ENCODE assay signal across 17 cellular contexts in the genomic region with DNA sequence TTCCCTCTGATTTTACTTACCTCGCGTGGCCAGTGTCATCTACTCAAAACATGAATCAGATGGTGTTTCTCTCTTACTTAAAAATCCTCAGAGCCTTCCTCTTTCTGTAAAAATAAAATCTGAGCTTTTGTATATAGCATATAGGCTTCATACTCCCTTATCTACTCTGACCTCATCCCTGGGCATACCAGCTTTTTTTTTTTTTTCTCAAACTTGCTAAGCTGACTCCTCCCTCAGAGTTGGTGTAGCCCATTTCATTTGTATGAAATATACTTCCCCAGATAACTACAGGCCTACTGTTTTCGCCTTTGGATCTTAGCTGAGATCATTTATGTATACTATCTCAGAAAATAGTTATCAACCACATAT.
A peak's percentile ranks its signal among the peaks of the same experiment; 100 is the strongest.
DNase-seq lines count a peak whose midpoint lies in the region; ATAC-seq and TF ChIP-seq lines count a peak whose summit lies in the region.
"Had no signal": no experiment of that assay in that cellular context is flagged by ENCODE, and none has a peak within 500 bp of the region (broad histone marks: within the 10 kb centered on the region; RNA-seq: fewer than 3 reads in every experiment).

No MANE protein-coding gene starts in this region.

- CTCF ChIA-PET in PC-9 (lab: Charles Lee) = interaction anchor here (0.7 kb wide), 1 partner anchor 726 kb away, joined by 5 read pairs; no protein-coding TSS in a partner anchor

- no peaks in the 10 kb centered on the region for H3K9me2 ChIP-seq in PC-9 (ENCODE audit: insufficient read depth)

- no peaks in the 10 kb centered on the region for H3K79me2 ChIP-seq in PC-9 (ENCODE audit: low read depth)

- H3K27me3 ChIP-seq in PC-9 (ENCODE audit: insufficient read depth, low read depth) (no peaks in the 10 kb centered on the region), transverse colon (no peaks in the 10 kb centered on the region)
- H3K27me3 ChIP-seq: ovary had no signal

- H2AFZ ChIP-seq in PC-9 = peak overlapping the region; percentile 11; the same call in 1 of the 2 replicates

- in situ Hi-C loops in transverse colon (cut with MboI; ENCODE audit: low pct_ligation_motif_present in 1 of 4, low pct_unique_long_range_greater_than_20kb in 1 of 4, low sequenced_read_pairs in 3 of 4) = no loop called here

- H4K20me1 ChIP-seq in PC-9 (ENCODE audit: insufficient read depth) = no peaks in the 10 kb centered on the region

- H3K36me3 ChIP-seq in PC-9 (ENCODE audit: low read depth) = no peaks in the 10 kb centered on the region
- H3K36me3 ChIP-seq in transverse colon = no peaks in the 10 kb centered on the region
- H3K36me3 ChIP-seq: ovary had no signal

- 63 to 73% methylated on average over 3 of the region's 3 CpGs for WGBS in transverse colon (ENCODE audit: low coverage in 1 of 2), 2 donors

- peak; percentile 28 for ATAC-seq in GM19463 (IDR thresholded peaks at IDR 0.05; ENCODE audit: unreplicated experiment)
- peak; percentile 31 for ATAC-seq in HG03139 (IDR thresholded peaks at IDR 0.05; ENCODE audit: unreplicated experiment)
- ATAC-seq: left ventricle myocardium superior had no signal

- H3F3A ChIP-seq in PC-9 (ENCODE audit: insufficient read depth, low read depth) = no peaks in the 10 kb centered on the region

- H3K4me1 ChIP-seq in PC-9 (replicated peaks; ENCODE audit: insufficient read depth) = no peaks in the 10 kb centered on the region
- no peaks in the 10 kb centered on the region for H3K4me1 ChIP-seq in transverse colon

- no peak overlapping the region for H3K4me2 ChIP-seq in PC-9

- no peak overlapping the region for H3K27ac ChIP-seq in PC-9
- H3K27ac ChIP-seq in transverse colon = no peak overlapping the region
- H3K27ac ChIP-seq: coronary artery, ovary had no signal

- BruUV-seq in PC-9 (replicated peaks; lab: Mats Ljungman, UMichigan) = no TSS peak

- TF ChIP-seq CTCF in PC-9 (conservative IDR thresholded peaks at IDR 0.05) (no peak), transverse colon (IDR thresholded peaks at IDR 0.05) (no peak)

- DNase-seq in EL = peak; percentile 5
- no peak for DNase-seq in PC-9
- DNase-seq in kidney glomerular epithelial cell (lab: John Stamatoyannopoulos, UW) = no peak
- no peak for DNase-seq in transverse colon
- no peak for DNase-seq in iPS-NIHi7 (ENCODE audit: extremely low spot score)
- DNase-seq in cerebellar cortex (ENCODE audit: low spot score) = no peak
- DNase-seq: ACHN; activated CD4-positive, alpha-beta T cell treated with anti-CD3 and anti-CD28 coated beads for 4 hours; activated naive CD4-positive, alpha-beta T cell; left ventricle myocardium superior; NCI-H345; ovary; SHP77; stimulated activated CD4-positive, alpha-beta T cell treated with anti-CD3 and anti-CD28 coated beads, Interleukin-2, amount 100 ng/mL, for 24 hours had no signal

- intact Hi-C loops in PC-9 (cut with micrococcal nuclease; ENCODE audit: unreplicated experiment) = no loop called here
- intact Hi-C loops in transverse colon (cut with DNase I; ENCODE audit: low total_unique reads) = no loop called here

- POLR2A ChIA-PET in PC-9 (lab: Charles Lee; ENCODE audit: unreplicated experiment) = no interaction called here

- TF ChIP-seq EP300 in transverse colon (IDR thresholded peaks at IDR 0.05; ENCODE audit: low read depth) = no peak

- H3K9me3 ChIP-seq in PC-9 (ENCODE audit: insufficient read depth, low read depth) = no peaks in the 10 kb centered on the region
- H3K9me3 ChIP-seq in transverse colon = no peaks in the 10 kb centered on the region
- H3K9me3 ChIP-seq: ovary had no signal

- TF ChIP-seq POLR2A in transverse colon (IDR thresholded peaks at IDR 0.05) = no peak

- H3K4me3 ChIP-seq in PC-9 (no peak overlapping the region), transverse colon (no peak overlapping the region)
- H3K4me3 ChIP-seq: coronary artery, ovary had no signal
